ENCODE assay signal across 29 cellular contexts in the genomic region with DNA sequence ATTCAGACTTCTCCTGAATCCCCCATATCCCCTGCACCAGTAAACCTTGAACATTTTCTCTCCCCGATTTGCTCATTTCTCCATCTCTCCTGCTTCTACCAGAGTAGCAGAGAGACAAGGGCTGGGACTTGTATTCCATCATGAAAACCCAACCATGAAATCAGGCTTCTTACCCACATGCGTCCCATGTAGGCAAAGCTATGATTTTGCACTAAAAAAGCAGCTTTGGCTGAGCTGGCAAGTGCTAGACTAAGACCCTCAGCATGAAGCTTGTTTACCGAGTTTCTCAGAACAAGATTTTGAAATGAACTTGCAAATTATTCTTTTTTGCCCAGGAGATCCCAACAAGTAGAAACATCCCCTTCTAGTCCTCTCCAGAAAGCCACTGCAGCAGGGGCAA.
"Had no signal": no experiment of that assay in that cellular context is flagged by ENCODE, and none has a peak within 500 bp of the region (broad histone marks: within the 10 kb centered on the region; RNA-seq: fewer than 3 reads in every experiment).

No MANE protein-coding gene starts in this region.

- H3K4me1 ChIP-seq: parathyroid adenoma, psoas muscle had no signal

- DNase-seq: naive thymus-derived CD8-positive, alpha-beta T cell; nephron progenitor cell; occipital lobe; ovary; posterior cingulate gyrus; psoas muscle; right cardiac atrium; spleen; stimulated activated CD4-positive, alpha-beta T cell treated with anti-CD3 and anti-CD28 coated beads, Interleukin-12 subunit alpha, Interleukin-12 subunit beta, amount 100 ng/mL, for 4 hours; stimulated activated CD4-positive, alpha-beta T cell treated with anti-CD3 and anti-CD28 coated beads, Interleukin-1b, Interleukin-23, amount 100 ng/mL, for 48 hours; stimulated activated CD4-positive, alpha-beta T cell treated with anti-CD3 and anti-CD28 coated beads, Interleukin-4, amount 100 ng/mL, for 1 hour; stimulated activated CD4-positive, alpha-beta T cell treated with anti-CD3 and anti-CD28 coated beads, Interleukin-4, amount 100 ng/mL, for 4 hours; stimulated activated CD8-positive, alpha-beta memory T cell treated with anti-CD3 and anti-CD28 coated beads, Interleukin-4, amount 100 ng/mL, for 48 hours; stimulated activated naive CD8-positive, alpha-beta T cell treated with anti-CD3 and anti-CD28 coated beads, Interleukin-15, amount 100 ng/mL, for 72 hours; stimulated activated naive CD8-positive, alpha-beta T cell treated with anti-CD3 and anti-CD28 coated beads, Interleukin-15, Interleukin-2, amounts not matched to agents 100 U/mL and 50 U/mL, for 24 hours; thyroid gland; trophoblast cell; upper lobe of left lung had no signal

- H3K9me3 ChIP-seq: psoas muscle, thyroid gland had no signal

- H3K9ac ChIP-seq: parathyroid adenoma had no signal

- H3K36me3 Mint-ChIP-seq: stimulated activated memory B cell treated with anti-CD40 and anti-IgM and Interleukin-4, amounts not matched to agents 10 μg/mL and 1 μg/mL and 100 μg/mL, for 72 hours had no signal

- H3K4me3 Mint-ChIP-seq: naive thymus-derived CD8-positive, alpha-beta T cell; natural killer cell treated with Interleukin-12 subunit alpha and Interleukin-12 subunit beta and Interleukin-15 and Interleukin-18, amount 100 ng/mL, for 72 hours; nephron progenitor cell; neural crest cell; stimulated activated memory B cell treated with anti-CD40 and anti-IgM and Interleukin-4, amounts not matched to agents 10 μg/mL and 1 μg/mL and 100 μg/mL, for 72 hours; stimulated activated naive CD8-positive, alpha-beta T cell treated with anti-CD3 and anti-CD28 coated beads, Interleukin-15, amount 100 ng/mL, for 72 hours had no signal

- H3K36me3 ChIP-seq: ovary, spleen, thoracic aorta, thyroid gland, tibial nerve, upper lobe of left lung, vagina had no signal

- H3K4me1 Mint-ChIP-seq: stimulated activated memory B cell treated with anti-CD40 and anti-IgM and Interleukin-4, amounts not matched to agents 10 μg/mL and 1 μg/mL and 100 μg/mL, for 72 hours; stimulated activated naive CD8-positive, alpha-beta T cell treated with anti-CD3 and anti-CD28 coated beads, Interleukin-15, amount 100 ng/mL, for 72 hours had no signal

- H3K4me2 ChIP-seq: smooth muscle cell had no signal

- H3K27ac Mint-ChIP-seq: naive thymus-derived CD8-positive, alpha-beta T cell; natural killer cell treated with Interleukin-12 subunit alpha and Interleukin-12 subunit beta and Interleukin-15 and Interleukin-18, amount 100 ng/mL, for 72 hours; nephron progenitor cell; progenitor cell of endocrine pancreas; stimulated activated memory B cell treated with anti-CD40 and anti-IgM and Interleukin-4, amounts not matched to agents 10 μg/mL and 1 μg/mL and 100 μg/mL, for 72 hours; stimulated activated naive CD8-positive, alpha-beta T cell treated with anti-CD3 and anti-CD28 coated beads, Interleukin-15, amount 100 ng/mL, for 72 hours had no signal

- H3K4me3 ChIP-seq: ovary, psoas muscle, skin epidermis, smooth muscle cell, spleen, thoracic aorta, thyroid gland, tibial nerve, upper lobe of left lung, vagina had no signal

- H3K27me3 Mint-ChIP-seq: stimulated activated naive CD8-positive, alpha-beta T cell treated with anti-CD3 and anti-CD28 coated beads, Interleukin-15, amount 100 ng/mL, for 72 hours had no signal

- H3K79me2 ChIP-seq: parathyroid adenoma had no signal

- H3K27ac ChIP-seq: ovary, parathyroid adenoma, psoas muscle, skin epidermis, spleen, thoracic aorta, thyroid gland, tibial nerve, upper lobe of left lung, vagina had no signal

- H2AFZ ChIP-seq: parathyroid adenoma had no signal

- ATAC-seq: naive thymus-derived CD8-positive, alpha-beta T cell; natural killer cell treated with Interleukin-12 subunit alpha and Interleukin-12 subunit beta and Interleukin-15 and Interleukin-18, amount 100 ng/mL, for 72 hours; psoas muscle; right cardiac atrium; stimulated activated memory B cell treated with anti-CD40 and anti-IgM and Interleukin-4, amounts not matched to agents 10 μg/mL and 1 μg/mL and 100 μg/mL, for 72 hours; stimulated activated naive CD8-positive, alpha-beta T cell treated with anti-CD3 and anti-CD28 coated beads, Interleukin-15, amount 100 ng/mL, for 72 hours; stimulated activated naive CD8-positive, alpha-beta T cell treated with anti-CD3 and anti-CD28 coated beads, Interleukin-15, Interleukin-2, amounts not matched to agents 100 U/mL and 50 U/mL, for 24 hours had no signal

- H3K27me3 ChIP-seq: ovary, thyroid gland, tibial nerve, upper lobe of left lung, vagina had no signal

- FAIRE-seq: urothelium cell line had no signal
